11 cellular contexts compared by ENCODE assay signal in genomic region chr2:101063753-101064502, GRCh38.
DNase-seq lines count a peak whose midpoint lies in the region; ATAC-seq, FAIRE-seq and TF ChIP-seq lines count a peak whose summit lies in the region.
"Had no signal": no experiment of that assay in that cellular context is flagged by ENCODE, and none has a peak within 500 bp of the region (broad histone marks: within the 10 kb centered on the region; RNA-seq: fewer than 3 reads in every experiment).

No MANE protein-coding gene starts in this region.

- TF ChIP-seq CTCF in SK-N-SH (IDR thresholded peaks at IDR 0.05) (no peak), astrocyte (IDR thresholded peaks at IDR 0.05; ENCODE audit: insufficient read depth, low read depth, low read length) (no peak)

- DNase-seq in SK-N-SH (no peak), astrocyte (ENCODE audit: low read depth) (peak; percentile 50), left ventricle myocardium superior (no peak), urothelium cell line (ENCODE audit: low spot score) (peak; percentile 33), pons (ENCODE audit: low spot score) (no peak)
- DNase-seq in activated CD4-positive, alpha-beta T cell treated with anti-CD3 and anti-CD28 coated beads, Interleukin-2, amount 10 ng/mL, durations not matched to agents 24 days and 14 days: no peak
- DNase-seq: GOT3, left cardiac atrium, spleen had no signal

- H3K9ac ChIP-seq in SK-N-SH: no peak overlapping the region
- H3K9ac ChIP-seq in astrocyte (ENCODE audit: low read length): no peak overlapping the region

- peaks cover 2% of the 10 kb centered on the region for H3K36me3 Mint-ChIP-seq in astrocyte (ENCODE audit: low read depth, unreplicated experiment)
- no peaks in the 10 kb centered on the region for H3K36me3 Mint-ChIP-seq in activated CD4-positive, alpha-beta T cell treated with anti-CD3 and anti-CD28 coated beads, Interleukin-2, amount 10 ng/mL, durations not matched to agents 24 days and 14 days (ENCODE audit: low read depth)

- H3K4me2 ChIP-seq in SK-N-SH (no peak overlapping the region; the same call in 1 of the 2 replicates), astrocyte (ENCODE audit: low read length) (no peak overlapping the region)

- H3K9me2 ChIP-seq in SK-N-SH: no peaks in the 10 kb centered on the region

- POLR2A ChIA-PET in SK-N-SH (lab: Yijun Ruan, JAX): interaction anchor here (0.6 kb wide), 1 partner anchor 1410 kb away, joined by 4 read pairs; no protein-coding TSS in a partner anchor

- TF ChIP-seq RAD21 in SK-N-SH (IDR thresholded peaks at IDR 0.05; ENCODE audit: low read length): no peak

- H2AFZ ChIP-seq in SK-N-SH (ENCODE audit: low read depth): no peak overlapping the region
- H2AFZ ChIP-seq in astrocyte (ENCODE audit: low read depth, low read length): no peak overlapping the region

- H3K27me3 Mint-ChIP-seq in astrocyte (ENCODE audit: low read depth, unreplicated experiment): no peaks in the 10 kb centered on the region
- H3K27me3 Mint-ChIP-seq in activated CD4-positive, alpha-beta T cell treated with anti-CD3 and anti-CD28 coated beads, Interleukin-2, amount 10 ng/mL, durations not matched to agents 24 days and 14 days: no peaks in the 10 kb centered on the region

- peak overlapping the region; percentile 77 for H3K27ac Mint-ChIP-seq in astrocyte (ENCODE audit: unreplicated experiment)
- H3K27ac Mint-ChIP-seq in activated CD4-positive, alpha-beta T cell treated with anti-CD3 and anti-CD28 coated beads, Interleukin-2, amount 10 ng/mL, durations not matched to agents 24 days and 14 days: no peak overlapping the region

- ATAC-seq in SK-N-SH treated with all-trans-retinoic acid at 6 μM for 48 hours (peak; percentile 16; the same call in 1 of the 3 replicates), left ventricle myocardium superior (peak; percentile 11), HG02678 (IDR thresholded peaks at IDR 0.05; ENCODE audit: unreplicated experiment) (no peak)

- H4K20me1 ChIP-seq in SK-N-SH (ENCODE audit: insufficient read depth) (no peaks in the 10 kb centered on the region), astrocyte (ENCODE audit: insufficient read depth, low read length) (no peaks in the 10 kb centered on the region)

- no peak for TF ChIP-seq EP300 in SK-N-SH (IDR thresholded peaks at IDR 0.05; ENCODE audit: borderline replicate concordance in 1 of 2, low read depth in 1 of 2, low read length in 1 of 2)

- no peaks in the 10 kb centered on the region for H3K79me2 ChIP-seq in SK-N-SH (ENCODE audit: insufficient read depth)
- H3K79me2 ChIP-seq in astrocyte (ENCODE audit: insufficient read depth, low read length): no peaks in the 10 kb centered on the region

- H3K4me1 ChIP-seq in SK-N-SH (ENCODE audit: control insufficient read depth in 1 of 2, insufficient read depth in 2 of 2, low read depth in 1 of 2, low read length in 1 of 2) (0 out of 4 replicates have a peak, but pooled peaks cover 0 to 6% of the 10 kb centered on the region in 2 experiments), astrocyte (ENCODE audit: insufficient read depth, low read length) (peaks cover 4% of the 10 kb centered on the region)
- H3K4me1 ChIP-seq: spleen had no signal

- H3K27me3 ChIP-seq in SK-N-SH (ENCODE audit: insufficient read depth): no peaks in the 10 kb centered on the region
- H3K27me3 ChIP-seq in astrocyte (ENCODE audit: insufficient read depth, low read length): no peaks in the 10 kb centered on the region
- H3K27me3 ChIP-seq: spleen had no signal

- 84% methylated on average over 3 of the region's 3 CpGs for WGBS in SK-N-SH (ENCODE audit: low lambda C conversion rate)

- H3K4me1 Mint-ChIP-seq in astrocyte (ENCODE audit: low read depth, unreplicated experiment): peaks cover 23% of the 10 kb centered on the region
- H3K4me1 Mint-ChIP-seq in activated CD4-positive, alpha-beta T cell treated with anti-CD3 and anti-CD28 coated beads, Interleukin-2, amount 10 ng/mL, durations not matched to agents 24 days and 14 days: no peaks in the 10 kb centered on the region

- H3K9me3 ChIP-seq in SK-N-SH (no peaks in the 10 kb centered on the region), astrocyte (ENCODE audit: insufficient read depth, low read depth, low read length) (no peaks in the 10 kb centered on the region)
- H3K9me3 ChIP-seq: spleen had no signal

- H3K4me3 ChIP-seq in SK-N-SH (ENCODE audit: low read depth in 2 of 2, low read length in 1 of 2) (no peak overlapping the region), astrocyte (ENCODE audit: insufficient read depth, low read depth, low read length) (no peak overlapping the region)
- H3K4me3 ChIP-seq: spleen had no signal

- H3K9me3 Mint-ChIP-seq in astrocyte (ENCODE audit: unreplicated experiment): peaks cover 2% of the 10 kb centered on the region
- H3K9me3 Mint-ChIP-seq in activated CD4-positive, alpha-beta T cell treated with anti-CD3 and anti-CD28 coated beads, Interleukin-2, amount 10 ng/mL, durations not matched to agents 24 days and 14 days: no peaks in the 10 kb centered on the region

- H3K27ac ChIP-seq in SK-N-SH (ENCODE audit: low read depth in 2 of 2, low read length in 1 of 2) (no peak overlapping the region), astrocyte (ENCODE audit: low read depth, low read length) (no peak overlapping the region)
- H3K27ac ChIP-seq: spleen had no signal

- CTCF ChIA-PET in SK-N-SH (lab: Yijun Ruan, JAX): interaction anchor here (1.3 to 2.1 kb wide), 3 partner anchors 27 to 89 kb away, joined by 4 to 10 read pairs (median 4); no protein-coding TSS in a partner anchor

- H3K36me3 ChIP-seq in SK-N-SH (replicated peaks in 1 of 2; ENCODE audit: control insufficient read depth in 1 of 2, insufficient read depth in 2 of 2, low read length in 1 of 2) (no peaks in the 10 kb centered on the region), astrocyte (ENCODE audit: insufficient read depth, low read length) (no peaks in the 10 kb centered on the region)

- peak; percentile 5 for FAIRE-seq in astrocyte (lab: Jason Lieb, UNC)
- FAIRE-seq in urothelium cell line (lab: Jason Lieb, UNC): no peak

- no peaks in the 10 kb centered on the region for H3F3A ChIP-seq in SK-N-SH (replicated peaks; ENCODE audit: insufficient read depth)

- H3K4me3 Mint-ChIP-seq in astrocyte (ENCODE audit: unreplicated experiment): peak overlapping the region; percentile 37
- no peak overlapping the region for H3K4me3 Mint-ChIP-seq in activated CD4-positive, alpha-beta T cell treated with anti-CD3 and anti-CD28 coated beads, Interleukin-2, amount 10 ng/mL, durations not matched to agents 24 days and 14 days

- intact Hi-C loops in left ventricle myocardium superior (cut with micrococcal nuclease): no loop called here
- intact Hi-C loops in activated CD4-positive, alpha-beta T cell treated with anti-CD3 and anti-CD28 coated beads, Interleukin-2, amount 10 ng/mL, durations not matched to agents 24 days and 14 days (cut with micrococcal nuclease): no loop called here

TF ChIP-seq in SK-N-SH treated with all-trans-retinoic acid at 6 μM for 48 hours, 23 proteins besides CTCF, POLR2A, EP300 and RAD21:
- TF ChIP-seq ISL1 (CRISPR knock-in tag; IDR thresholded peaks at IDR 0.05): no peak
- TF ChIP-seq RARB (CRISPR knock-in tag; IDR thresholded peaks at IDR 0.05): no peak
- no peak for TF ChIP-seq ZNF70 (CRISPR knock-in tag; IDR thresholded peaks at IDR 0.05)

TF ChIP-seq in SK-N-SH, 30 proteins besides CTCF, POLR2A, EP300 and RAD21:
- TF ChIP-seq RCOR1 (IDR thresholded peaks at IDR 0.05; ENCODE audit: low read length) (no peak), POLR2AphosphoS5 (IDR thresholded peaks at IDR 0.05; ENCODE audit: low read depth, low read length) (no peak), RXRA (IDR thresholded peaks at IDR 0.05; ENCODE audit: borderline replicate concordance, low read depth) (no peak)

Comparison
In these comparisons a context has a peak if more than half of its experiments do, and no peak if none do; other contexts are left out.
1. DNase-seq: peak in astrocyte (single experiment) and urothelium cell line (single experiment); none in SK-N-SH (single experiment), left ventricle myocardium superior (single experiment), pons (single experiment) and activated CD4-positive, alpha-beta T cell treated with anti-CD3 and anti-CD28 coated beads, Interleukin-2, amount 10 ng/mL, durations not matched to agents 24 days and 14 days (single experiment).